In the genomic region with DNA sequence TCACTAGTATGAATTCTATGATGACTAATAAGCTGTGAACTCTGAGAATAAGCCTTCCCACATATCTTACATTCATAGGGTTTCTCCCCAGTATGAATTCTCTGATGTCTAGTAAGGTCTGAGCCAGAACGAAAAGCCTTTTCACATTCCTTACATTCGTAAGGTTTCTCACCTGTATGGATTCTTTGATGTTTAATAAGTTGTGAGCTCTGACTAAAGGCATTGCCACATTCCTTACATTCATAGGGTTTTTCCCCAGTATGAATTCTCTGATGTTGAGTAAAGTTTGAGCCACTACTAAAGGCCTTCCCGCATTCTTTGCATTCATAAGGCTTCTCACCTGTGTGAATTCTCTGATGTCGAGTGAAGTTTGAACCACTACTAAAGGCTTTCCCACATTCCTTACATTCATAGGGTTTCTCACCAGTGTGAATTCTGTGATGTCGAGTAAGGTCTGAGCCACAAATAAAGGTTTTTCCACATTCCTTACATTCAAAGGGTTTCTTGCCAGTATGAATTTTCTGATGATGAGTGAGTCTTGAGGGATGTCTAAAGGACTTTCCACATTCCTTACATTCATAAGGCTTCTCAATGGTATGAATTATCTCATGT, we compare ENCODE assay signal across 2 cellular contexts.
TF ChIP-seq lines count a peak whose summit lies in the region.

No MANE protein-coding gene starts in this region.

TF ChIP-seq in A549, 52 proteins besides CTCF, POLR2A, EP300 and RAD21:
- peak; percentile 70; the same call in 1 of the 2 replicates for TF ChIP-seq GATA3 (IDR thresholded peaks at IDR 0.05; ENCODE audit: borderline replicate concordance)
- no peak for TF ChIP-seq CBX8 (IDR thresholded peaks at IDR 0.05)

TF ChIP-seq in K562, 482 proteins besides CTCF, POLR2A, EP300 and RAD21:
- TF ChIP-seq FOSL1 (tag; conservative IDR thresholded peaks at IDR 0.05) = no peak
- peak; percentile 98 for TF ChIP-seq ZNF274 (IDR thresholded peaks at IDR 0.05; ENCODE audit: borderline replicate concordance, low read depth, low read length)
- TF ChIP-seq TRIM28 (IDR thresholded peaks at IDR 0.05) = peak; percentile 75; the same call in 1 of the 2 replicates
